1 cellular context compared by ENCODE assay signal in genomic region chr1:150560576-150560975, GRCh38.
TF ChIP-seq lines count a peak whose summit lies in the region.

No MANE protein-coding gene starts in this region.

TF ChIP-seq in HCT116, 20 proteins besides CTCF, POLR2A, EP300 and RAD21:
- no peak for TF ChIP-seq JUND (IDR thresholded peaks at IDR 0.05)
- TF ChIP-seq ELF1 (IDR thresholded peaks at IDR 0.05; ENCODE audit: borderline replicate concordance, low read depth) = no peak
- no peak for TF ChIP-seq YY1 (IDR thresholded peaks at IDR 0.05; ENCODE audit: extremely low read depth, insufficient replicate concordance, low read depth, low read length)
- TF ChIP-seq EGR1 (IDR thresholded peaks at IDR 0.05; ENCODE audit: low read depth) = no peak
- TF ChIP-seq SP1 (IDR thresholded peaks at IDR 0.05; ENCODE audit: low read depth) = no peak
- no peak for TF ChIP-seq FOSL1 (IDR thresholded peaks at IDR 0.05; ENCODE audit: low read depth)
TF ChIP-seq in HCT116: peak in this region for 0.
